10 cellular contexts compared by ENCODE assay signal in the genomic region with DNA sequence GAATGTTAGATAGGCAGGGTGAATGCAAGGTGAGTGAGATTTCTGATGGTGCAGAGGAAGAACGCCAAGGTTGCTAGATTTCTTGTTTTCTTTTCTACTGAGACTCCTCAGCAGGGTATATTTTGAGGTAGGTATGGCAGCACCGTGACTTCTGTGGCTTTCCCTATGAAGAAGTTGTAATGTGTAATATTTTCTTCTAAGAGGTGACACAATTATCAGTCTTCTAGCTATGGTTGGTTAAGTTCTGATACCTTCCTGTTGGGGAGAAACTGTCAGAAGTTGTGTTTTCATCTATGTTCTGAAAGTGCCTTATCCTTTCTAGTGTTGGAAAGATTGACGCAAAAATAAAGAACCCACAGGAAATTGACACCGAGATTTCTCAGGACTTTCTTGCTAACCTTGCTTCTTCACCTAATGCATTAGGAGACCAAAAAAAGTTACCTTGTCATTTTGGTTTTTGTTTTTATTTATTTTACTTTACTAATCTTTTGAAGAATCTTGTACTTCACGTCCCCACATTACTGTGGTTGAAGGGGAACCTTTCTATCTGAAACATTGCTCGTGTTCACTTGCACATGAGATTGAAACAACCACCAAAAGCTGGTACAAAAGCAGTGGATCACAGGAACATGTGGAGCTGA. TPM values are rescaled to one million over a fixed set of nuclear protein-coding genes. Genes with fewer than 3 reads are reported as not detected.
DNase-seq lines count a peak whose midpoint lies in the region; ATAC-seq lines count a peak whose summit lies in the region.
"Had no signal": no experiment of that assay in that cellular context is flagged by ENCODE, and none has a peak within 500 bp of the region (broad histone marks: within the 10 kb centered on the region; RNA-seq: fewer than 3 reads in every experiment).

No MANE protein-coding gene starts in this region.

- H3K36me3 Mint-ChIP-seq in naive thymus-derived CD4-positive, alpha-beta T cell = peaks cover 15 to 92% (median 31%) of the 10 kb centered on the region in 5 donors

- peaks cover 33 to 70% (median 51%) of the 10 kb centered on the region in 7 donors for H3K4me1 Mint-ChIP-seq in naive thymus-derived CD4-positive, alpha-beta T cell
- H3K4me1 Mint-ChIP-seq: mesothelial cell of epicardium had no signal

- H3K9me3 Mint-ChIP-seq in naive thymus-derived CD4-positive, alpha-beta T cell = peaks cover 0 to 26% (median 14%) of the 10 kb centered on the region in 11 donors

- no peaks in the 10 kb centered on the region for H3K27me3 ChIP-seq in naive thymus-derived CD4-positive, alpha-beta T cell (ENCODE audit: control insufficient read depth in 2 of 2, insufficient read depth in 2 of 2, low read length in 2 of 2)

- H3K36me3 ChIP-seq in naive thymus-derived CD4-positive, alpha-beta T cell (ENCODE audit: control insufficient read depth in 2 of 3, insufficient read depth in 3 of 3, low read length in 3 of 3) = no peaks in the 10 kb centered on the region

- H3K27me3 Mint-ChIP-seq in naive thymus-derived CD4-positive, alpha-beta T cell = no peaks in the 10 kb centered on the region

- H3K4me3 ChIP-seq in naive thymus-derived CD4-positive, alpha-beta T cell (ENCODE audit: low read length) = peak overlapping the region; percentile 39

- peak in 7 of 9 donors; percentile 48 to 85 (median 76) for DNase-seq in naive thymus-derived CD4-positive, alpha-beta T cell
- DNase-seq in LoVo (ENCODE audit: low spot score) (no peak), NCI-H1417 (lab: John Stamatoyannopoulos, UW) (no peak), NCI-H146 treated with DMSO at 0.1 percent for 48 hours (lab: John Stamatoyannopoulos, UW; ENCODE audit: unreplicated experiment) (no peak), NOMO-1 treated with DMSO at 0.1 percent for 48 hours (lab: John Stamatoyannopoulos, UW; ENCODE audit: unreplicated experiment) (no peak)

- peak overlapping the region; percentile 56 for H3K27ac ChIP-seq in naive thymus-derived CD4-positive, alpha-beta T cell (ENCODE audit: low read depth, low read length)

- intact Hi-C loops in naive thymus-derived CD4-positive, alpha-beta T cell (cut with micrococcal nuclease) = loop anchor here (1.0 to 2.0 kb wide), 6 partner anchors 11 to 285 kb away; no protein-coding TSS in a partner anchor

- H3K4me1 ChIP-seq in naive thymus-derived CD4-positive, alpha-beta T cell (ENCODE audit: control insufficient read depth in 2 of 2, insufficient read depth in 2 of 2, low read length in 2 of 2) = peaks cover 25 to 40% of the 10 kb centered on the region in 2 donors

- H3K9me3 ChIP-seq in naive thymus-derived CD4-positive, alpha-beta T cell (ENCODE audit: control insufficient read depth in 2 of 3, low read length in 3 of 3) = peaks cover 0 to 12% (median 5%) of the 10 kb centered on the region in 3 experiments

- H3K4me3 Mint-ChIP-seq in naive thymus-derived CD4-positive, alpha-beta T cell = peak overlapping the region; percentile 53 to 79 (median 72)
- H3K4me3 Mint-ChIP-seq: mesothelial cell of epicardium had no signal

- POLR2A ChIA-PET in naive thymus-derived CD4-positive, alpha-beta T cell (lab: Charles Lee) = interaction anchor here (0.6 to 1.9 kb wide), 3 partner anchors 9 to 45 kb away, joined by 3 to 8 read pairs (median 3); no protein-coding TSS in a partner anchor

- peak overlapping the region; percentile 77 to 95 (median 88) for H3K27ac Mint-ChIP-seq in naive thymus-derived CD4-positive, alpha-beta T cell
- H3K27ac Mint-ChIP-seq: mesothelial cell of epicardium had no signal

- ATAC-seq in GM18861 (IDR thresholded peaks at IDR 0.05; ENCODE audit: unreplicated experiment) (peak; percentile 53), GM21717 (IDR thresholded peaks at IDR 0.05; ENCODE audit: unreplicated experiment) (peak; percentile 61), HG03558 (IDR thresholded peaks at IDR 0.05; ENCODE audit: extremely low read depth, unreplicated experiment) (peak; percentile 49)
- peak; percentile 89 for ATAC-seq in naive thymus-derived CD4-positive, alpha-beta T cell

- CTCF ChIA-PET in naive thymus-derived CD4-positive, alpha-beta T cell (lab: Charles Lee) = interaction anchor here (0.6 to 1.4 kb wide), 3 partner anchors 10 to 614 kb away, joined by 3 to 7 read pairs (median 4); no protein-coding TSS in a partner anchor

RNA-seq across cellular contexts. Expression of a gene that starts 11.9 kb away (rescaled TPM):
- total RNA-seq in naive thymus-derived CD4-positive, alpha-beta T cell = 10 to 100 TPM in 1 of 5 experiments, 1 to 10 TPM in 4; 2.1 to 52.8 (median 5.3) TPM
- polyA plus RNA-seq in naive thymus-derived CD4-positive, alpha-beta T cell = 1 to 10 TPM in 1 of 2 donors, under 1 TPM in 1; 0.77 to 2.0 TPM

RNA-seq across cellular contexts. Expression of a gene that starts 55.5 kb away (rescaled TPM):
- 10 to 100 TPM in 2 of 5 experiments, 1 to 10 TPM in 1, under 1 TPM in 1, not detected in 1; 0.30 to 17.1 (median 7.5) TPM for total RNA-seq in naive thymus-derived CD4-positive, alpha-beta T cell
- not detected for polyA plus RNA-seq in naive thymus-derived CD4-positive, alpha-beta T cell
- total RNA-seq: fibroblast of lung, mesothelial cell of epicardium had no signal
- polyA plus RNA-seq: fibroblast of lung had no signal

RNA-seq across cellular contexts. Expression of a gene that starts 56.1 kb away (rescaled TPM):
- 1 to 10 TPM in 2 of 5 experiments, under 1 TPM in 1, not detected in 2; 0.48 to 7.9 (median 4.9) TPM for total RNA-seq in naive thymus-derived CD4-positive, alpha-beta T cell
- not detected for polyA plus RNA-seq in naive thymus-derived CD4-positive, alpha-beta T cell

Comparison
In these comparisons a context has a peak if more than half of its experiments do, and no peak if none do; other contexts are left out.
1. DNase-seq: peak in naive thymus-derived CD4-positive, alpha-beta T cell (7 of 9); none in LoVo (single experiment), NCI-H1417 (0 of 3), NCI-H146 treated with DMSO at 0.1 percent for 48 hours (single experiment) and NOMO-1 treated with DMSO at 0.1 percent for 48 hours (single experiment).
2. Peak in every context shown above with its lines, with median percentiles within 50 percentile points of each other: ATAC-seq.